In the genomic region with DNA sequence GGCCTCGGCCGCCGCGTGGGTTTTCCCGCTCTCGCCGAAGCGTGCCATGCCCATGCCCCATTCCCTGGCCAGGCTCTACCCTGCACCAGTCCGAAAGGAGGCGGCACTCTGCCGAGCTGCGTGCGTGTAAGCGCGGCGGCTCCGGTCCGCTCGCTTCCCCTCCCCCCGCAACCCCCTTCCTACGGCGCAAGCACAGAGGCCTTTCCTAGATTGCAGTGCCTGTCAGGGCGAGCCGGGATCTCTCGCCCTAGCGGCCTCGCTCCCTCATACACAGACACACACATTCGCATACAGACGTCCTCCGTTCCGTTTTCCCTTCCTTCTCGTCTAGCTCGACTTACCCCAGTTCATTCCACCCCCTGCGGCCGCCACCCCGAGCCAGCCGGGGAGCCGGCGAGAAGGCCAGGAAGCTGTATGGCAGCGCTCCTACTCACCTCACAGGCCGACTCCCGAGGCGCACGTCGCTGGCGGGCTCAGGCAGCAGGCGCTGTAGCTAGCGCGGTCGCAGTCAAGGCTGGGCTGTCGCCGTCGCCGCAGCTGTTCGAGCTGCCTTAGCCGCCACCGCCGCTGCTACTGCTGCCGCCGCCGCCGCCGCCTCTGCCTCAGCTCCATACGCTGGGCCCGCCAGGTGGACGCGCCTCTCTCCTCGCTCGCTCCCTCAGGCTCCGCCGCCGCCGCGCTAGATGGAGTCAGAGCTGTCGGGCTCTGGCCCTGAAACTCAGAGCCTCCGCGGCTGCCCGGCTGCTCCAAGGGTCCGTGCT, we compare ENCODE assay signal across 7 cellular contexts. TPM values are rescaled to one million over a fixed set of nuclear protein-coding genes. Genes with fewer than 3 reads are reported as not detected.
DNase-seq lines count a peak whose midpoint lies in the region; ATAC-seq and TF ChIP-seq lines count a peak whose summit lies in the region.

No MANE protein-coding gene starts in this region.

- no peaks in the 10 kb centered on the region for H3K4me1 ChIP-seq in urinary bladder (ENCODE audit: insufficient read depth)

- no peaks in the 10 kb centered on the region for H3K36me3 ChIP-seq in urinary bladder (ENCODE audit: insufficient read depth)

- in situ Hi-C loops in GM13976 (cut with MboI; ENCODE audit: low sequenced_read_pairs, unreplicated experiment), result no loop called here

- H3K27ac ChIP-seq in urinary bladder (ENCODE audit: low read depth), result no peak overlapping the region

- DNase-seq in GM13976 (ENCODE audit: low spot score), result peak; percentile 51
- peak; percentile 52 for DNase-seq in NCI-H2029 (lab: John Stamatoyannopoulos, UW)
- DNase-seq in activated T-cell treated with anti-CD3 and anti-CD28 coated beads for 1 hour (ENCODE audit: low read depth), result peak; percentile 9
- DNase-seq in fibroblast of the aortic adventitia (ENCODE audit: low read depth), result no peak
- DNase-seq in neural crest cell (ENCODE audit: low read depth, low spot score), result peak; percentile 37

- ATAC-seq in HG02610 (IDR thresholded peaks at IDR 0.05; ENCODE audit: unreplicated experiment), result peak; percentile 52

- peaks cover 43% of the 10 kb centered on the region for H3K27me3 Mint-ChIP-seq in neural crest cell (ENCODE audit: low read depth)

- peak overlapping the region; percentile 95 for H3K4me3 Mint-ChIP-seq in neural crest cell

- under 1% methylated on average over 79 of the region's 79 CpGs for WGBS in urinary bladder

- H3K4me3 ChIP-seq in fibroblast of the aortic adventitia (ENCODE audit: low read depth, low read length) (peak overlapping the region; percentile 37), urinary bladder (ENCODE audit: low read depth, low read length) (peak overlapping the region; percentile 34)

- H3K9me3 Mint-ChIP-seq in neural crest cell, result no peaks in the 10 kb centered on the region

- H3K4me1 Mint-ChIP-seq in neural crest cell, result no peaks in the 10 kb centered on the region

- no peaks in the 10 kb centered on the region for H3K36me3 Mint-ChIP-seq in neural crest cell (ENCODE audit: low read depth)

- no peak for TF ChIP-seq CTCF in GM13976 (IDR thresholded peaks at IDR 0.05; ENCODE audit: borderline replicate concordance, control extremely low read depth, extremely low read depth, insufficient read depth, missing control alignments)
- TF ChIP-seq CTCF in fibroblast of the aortic adventitia (IDR thresholded peaks at IDR 0.05; ENCODE audit: insufficient read depth, low read length), result no peak
- no peak for TF ChIP-seq CTCF in neural crest cell (conservative IDR thresholded peaks at IDR 0.05)

- H3K27ac Mint-ChIP-seq in neural crest cell (ENCODE audit: unreplicated experiment), result peak overlapping the region; percentile 94

RNA-seq across cellular contexts. Expression of gene NEXMIF, which starts 0.6 kb away (rescaled TPM):
- not detected in 2 replicates for total RNA-seq in fibroblast of the aortic adventitia (ENCODE audit: low replicate concordance)
- total RNA-seq in neural crest cell, result 1.9 and 2.2 TPM in 2 replicates
- 3.8 TPM for total RNA-seq in urinary bladder
- polyA plus RNA-seq in urinary bladder, result 0.72 TPM
